ENCODE assay signal across 28 cellular contexts in the genomic region with DNA sequence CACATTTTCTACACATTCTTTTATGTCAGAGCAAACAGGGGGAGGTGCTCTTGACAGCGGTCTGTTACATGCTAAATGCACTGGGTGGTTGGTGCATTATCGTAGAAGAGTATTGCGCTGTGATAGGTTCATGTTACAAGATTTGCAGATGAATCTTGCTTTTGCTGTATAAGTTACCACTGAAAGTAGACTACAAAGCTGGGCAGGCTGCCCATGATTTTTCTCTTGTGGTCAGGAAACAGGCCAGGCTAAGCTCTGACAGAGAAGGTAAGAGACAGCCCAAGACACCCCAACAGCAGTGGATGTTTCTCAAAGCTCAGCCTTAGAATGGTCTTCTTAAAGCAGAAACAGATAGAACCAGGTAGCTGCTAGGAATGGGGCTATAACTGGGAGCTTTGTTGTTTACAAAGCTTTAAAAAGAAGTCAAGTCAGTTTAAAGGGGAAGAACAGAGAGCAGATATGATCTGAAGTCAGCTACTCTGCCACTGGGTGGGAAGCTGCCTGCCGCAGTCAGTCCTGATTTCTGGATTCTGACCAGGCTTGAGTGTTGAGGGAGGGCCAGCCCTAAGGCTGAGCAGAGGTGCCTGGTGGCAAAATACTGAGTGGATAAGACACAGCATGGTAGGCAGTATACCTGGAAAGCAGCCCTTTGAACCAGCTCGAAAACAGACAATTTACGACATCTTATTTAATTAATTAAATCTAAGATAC. TPM values are rescaled to one million over a fixed set of nuclear protein-coding genes. Genes with fewer than 3 reads are reported as not detected.
A peak's percentile ranks its signal among the peaks of the same experiment; 100 is the strongest.
DNase-seq lines count a peak whose midpoint lies in the region; ATAC-seq and TF ChIP-seq lines count a peak whose summit lies in the region.
"Had no signal": no experiment of that assay in that cellular context is flagged by ENCODE, and none has a peak within 500 bp of the region (broad histone marks: within the 10 kb centered on the region; RNA-seq: fewer than 3 reads in every experiment).

No MANE protein-coding gene starts in this region.

- no peak for TF ChIP-seq POLR2A in uterus (IDR thresholded peaks at IDR 0.05)

- no peak overlapping the region for H3K4me3 ChIP-seq in AG10803 (ENCODE audit: low read length)
- no peak overlapping the region for H3K4me3 ChIP-seq in uterus
- H3K4me3 ChIP-seq: coronary artery, spleen, transverse colon had no signal

- DNase-seq in AG10803 (ENCODE audit: low read depth), result peak; percentile 7
- peak; percentile 17 for DNase-seq in HT1080 (ENCODE audit: low read depth)
- peak; percentile 9 for DNase-seq in RPMI7951 (ENCODE audit: low read depth)
- peak; percentile 34 for DNase-seq in iris pigment epithelial cell (ENCODE audit: low read depth)
- no peak for DNase-seq in activated CD4-positive, alpha-beta T cell treated with anti-CD3 and anti-CD28 coated beads for 4 hours
- no peak for DNase-seq in NOMO-1 (lab: John Stamatoyannopoulos, UW; ENCODE audit: unreplicated experiment in 2 of 2)
- DNase-seq in uterus, result no peak
- DNase-seq: activated B cell treated with CpG ODN at 0.5 μM for 24 hours; activated CD4-positive, alpha-beta T cell treated with anti-CD3 and anti-CD28 coated beads, Interleukin-2, amount 50 U/mL, for 48 hours; activated gamma-delta T cell; activated naive CD8-positive, alpha-beta T cell treated with anti-CD3 and anti-CD28 coated beads, Interleukin-2, amount 50 U/mL, for 24 hours; COR-L47; DMS79 treated with DMSO at 0.1 percent for 48 hours; endodermal cell; GOT3; KBM-7; mammary epithelial cell; NCI-H187; NCI-H446 treated with DMSO at 0.1 percent for 48 hours; spleen; stimulated activated CD4-positive, alpha-beta T cell treated with anti-CD3 and anti-CD28 coated beads, Interleukin-4, amount 100 ng/mL, for 24 hours; transverse colon had no signal

- H3K9me3 ChIP-seq in uterus, result no peaks in the 10 kb centered on the region
- H3K9me3 ChIP-seq: breast epithelium, spleen, transverse colon had no signal

- no peaks in the 10 kb centered on the region for H3K27me3 ChIP-seq in uterus
- H3K27me3 ChIP-seq: breast epithelium had no signal

- no peak overlapping the region for H3K27ac ChIP-seq in uterus
- H3K27ac ChIP-seq: breast epithelium, coronary artery, spleen, transverse colon had no signal

- H3K36me3 ChIP-seq in uterus, result no peaks in the 10 kb centered on the region
- H3K36me3 ChIP-seq: breast epithelium, spleen, transverse colon had no signal

- no peaks in the 10 kb centered on the region for H3K4me1 ChIP-seq in uterus
- H3K4me1 ChIP-seq: spleen, transverse colon had no signal

- no peak for ATAC-seq in HG02571 (IDR thresholded peaks at IDR 0.05; ENCODE audit: unreplicated experiment)
- ATAC-seq: activated naive CD8-positive, alpha-beta T cell treated with anti-CD3 and anti-CD28 coated beads, Interleukin-2, amount 50 U/mL, for 24 hours had no signal

- TF ChIP-seq CTCF in AG10803 (conservative IDR thresholded peaks at IDR 0.05; ENCODE audit: low read length), result no peak
- no peak for TF ChIP-seq CTCF in uterus (IDR thresholded peaks at IDR 0.05)

- intact Hi-C loops in uterus (cut with DNase I; ENCODE audit: low total_unique reads), result no loop called here

RNA-seq across cellular contexts. Expression of a gene that starts 9.4 kb away (rescaled TPM):
- not detected in 2 replicates for total RNA-seq in HT1080 (2014; rRNA removed; shearing (Covaris generic))
- polyA plus RNA-seq in HT1080 (2015; cell fraction: cytosol; rRNA removed), result not detected in 2 replicates
- polyA plus RNA-seq in HT1080 (2015; cell fraction: nucleus; rRNA removed), result not detected in 2 replicates
- not detected in 2 replicates for total RNA-seq in RPMI7951 (2014; rRNA removed; shearing (Covaris generic))
- total RNA-seq in uterus, result 1 to 10 TPM in 1 of 4 donors, under 1 TPM in 2, not detected in 1; under 0.01 to 2.4 (median 0.61) TPM
- total RNA-seq: endodermal cell, glomerular endothelial cell, mammary epithelial cell, renal cortical epithelial cell had no signal
- polyA plus RNA-seq: BJ, mammary epithelial cell had no signal

Comparison
In these comparisons a context has a peak if more than half of its experiments do, and no peak if none do; other contexts are left out.
1. DNase-seq: peak in AG10803 (single experiment), HT1080 (single experiment), RPMI7951 (single experiment) and iris pigment epithelial cell (single experiment); none in activated CD4-positive, alpha-beta T cell treated with anti-CD3 and anti-CD28 coated beads for 4 hours (0 of 2), NOMO-1 (0 of 2) and uterus (0 of 2).